8 cellular contexts compared by ENCODE assay signal in the genomic region with DNA sequence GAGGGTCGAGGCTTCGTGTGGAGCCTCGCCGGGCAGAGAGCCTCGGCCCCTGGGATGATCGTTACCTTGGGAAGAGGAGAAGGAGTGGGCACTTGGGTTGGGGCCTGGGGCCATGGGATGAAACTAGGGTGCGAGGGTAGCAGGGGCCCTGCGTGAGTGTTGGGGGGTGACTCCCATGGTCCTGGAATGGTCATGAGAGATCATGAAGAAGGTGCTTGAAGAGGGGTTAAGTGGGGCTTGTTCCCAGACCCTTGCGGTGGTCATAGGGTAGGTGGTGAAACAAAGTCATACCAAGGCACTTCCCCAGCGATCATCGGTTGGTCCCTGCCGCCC. TPM values are rescaled to one million over a fixed set of nuclear protein-coding genes. Genes with fewer than 3 reads are reported as not detected.
A peak's percentile ranks its signal among the peaks of the same experiment; 100 is the strongest.
DNase-seq lines count a peak whose midpoint lies in the region; FAIRE-seq and TF ChIP-seq lines count a peak whose summit lies in the region.

No MANE protein-coding gene starts in this region.

- no peak for DNase-seq in AG10803 (ENCODE audit: low read depth)
- DNase-seq in GM23248, result peak; percentile 33
- no peak for DNase-seq in right atrium auricular region (ENCODE audit: low spot score)
- DNase-seq in spleen, result no peak
- DNase-seq in activated CD4-positive, CD25-positive, alpha-beta regulatory T cell (lab: John Stamatoyannopoulos, UW), result no peak
- no peak for DNase-seq in frontal cortex (ENCODE audit: low spot score in 2 of 2)
- DNase-seq in WERI-Rb-1, result no peak

- intact Hi-C loops in spleen (cut with DNase I; ENCODE audit: low total_unique reads), result no loop called here

- H3K9me2 ChIP-seq in GM23248 (ENCODE audit: insufficient read depth), result no peaks in the 10 kb centered on the region

- 5 to 6% methylated on average over 12 of the region's 12 CpGs for WGBS in GM23248 (ENCODE audit: low coverage in 1 of 2, low lambda C conversion rate in 2 of 2, missing lambda C conversion rate in 2 of 2), 2 experiments
- 5 to 8% (median 7%) methylated on average over 12 of the region's 12 CpGs for WGBS in spleen, 5 donors

- H3K27me3 ChIP-seq in GM23248 (replicated peaks; ENCODE audit: insufficient read depth) (no peaks in the 10 kb centered on the region), right atrium auricular region (no peaks in the 10 kb centered on the region), spleen (replicated peaks in 1 of 7) (no peaks in the 10 kb centered on the region), WERI-Rb-1 (ENCODE audit: insufficient read depth, low read depth, severe bottlenecking) (no peaks in the 10 kb centered on the region)

- H3K4me1 ChIP-seq in GM23248 (ENCODE audit: insufficient read depth), result 0 out of 2 replicates have a peak, but pooled peaks cover 8% of the 10 kb centered on the region
- H3K4me1 ChIP-seq in right atrium auricular region, result peaks cover 0 to 36% of the 10 kb centered on the region in 2 donors
- peaks cover 18 to 47% (median 40%) of the 10 kb centered on the region in 6 donors for H3K4me1 ChIP-seq in spleen

- peak overlapping the region; percentile 87 for H3K9ac ChIP-seq in GM23248

- H3K4me2 ChIP-seq in GM23248 (ENCODE audit: unreplicated experiment), result peak overlapping the region; percentile 82

- no peak for TF ChIP-seq POLR2A in spleen (IDR thresholded peaks at IDR 0.05)

- peak overlapping the region; percentile 96 for H2AFZ ChIP-seq in GM23248

- in situ Hi-C loops in GM23248 (cut with MboI), result loop anchor here (25.0 kb wide), 1 partner anchor 244 kb away; a partner anchor contains a TSS

- TF ChIP-seq CTCF in AG10803 (conservative IDR thresholded peaks at IDR 0.05; ENCODE audit: low read length) (no peak), VCaP (conservative IDR thresholded peaks at IDR 0.05) (no peak), right atrium auricular region (IDR thresholded peaks at IDR 0.05) (no peak), spleen (IDR thresholded peaks at IDR 0.05 in 8 of 11, conservative IDR thresholded peaks at IDR 0.05 in 3 of 11) (no peak), WERI-Rb-1 (IDR thresholded peaks at IDR 0.05; ENCODE audit: low read depth, low read length) (no peak)

- H3F3A ChIP-seq in GM23248 (ENCODE audit: insufficient read depth), result no peaks in the 10 kb centered on the region

- H3K79me2 ChIP-seq in GM23248 (ENCODE audit: insufficient read depth), result peaks cover 56% of the 10 kb centered on the region

- no peak for FAIRE-seq in frontal cortex (lab: Jason Lieb, UNC)

- peak overlapping the region; percentile 90 for H3K4me3 ChIP-seq in AG10803 (ENCODE audit: low read length)
- peak overlapping the region; percentile 83 for H3K4me3 ChIP-seq in GM23248
- H3K4me3 ChIP-seq in right atrium auricular region, result peak overlapping the region; percentile 59 to 60
- peak overlapping the region; percentile 55 to 87 (median 62) for H3K4me3 ChIP-seq in spleen
- H3K4me3 ChIP-seq in WERI-Rb-1 (ENCODE audit: low read depth, low read length), result no peak overlapping the region

- H3K27ac ChIP-seq in GM23248 (peak overlapping the region; percentile 74), VCaP (peak overlapping the region; percentile 79), right atrium auricular region (peak overlapping the region; percentile 83 to 84), spleen (peak overlapping the region; percentile 68 to 92 (median 88)), WERI-Rb-1 (no peak overlapping the region)

- no peaks in the 10 kb centered on the region for H4K20me1 ChIP-seq in GM23248 (ENCODE audit: insufficient read depth)

- H3K9me3 ChIP-seq in GM23248 (ENCODE audit: low read depth), result no peaks in the 10 kb centered on the region
- H3K9me3 ChIP-seq in right atrium auricular region, result no peaks in the 10 kb centered on the region
- H3K9me3 ChIP-seq in spleen, result no peaks in the 10 kb centered on the region
- H3K9me3 ChIP-seq in WERI-Rb-1 (ENCODE audit: severe bottlenecking), result peaks cover 34% of the 10 kb centered on the region

- H3K36me3 ChIP-seq in GM23248 (ENCODE audit: low read depth), result no peaks in the 10 kb centered on the region
- H3K36me3 ChIP-seq in right atrium auricular region, result no peaks in the 10 kb centered on the region
- no peaks in the 10 kb centered on the region for H3K36me3 ChIP-seq in spleen
- no peaks in the 10 kb centered on the region for H3K36me3 ChIP-seq in WERI-Rb-1

RNA-seq across cellular contexts. Expression of a gene that starts 0.3 kb away (rescaled TPM):
- 28.0 and 29.5 TPM in 2 replicates for total RNA-seq in GM23248 (2014; rRNA removed; shearing (Covaris generic))
- polyA plus RNA-seq in GM23248 (2016; fragmentation: Nextera tagmentation; extraction: Ambion mirVana) (44.1 and 44.2 TPM in 2 replicates), spleen (100 to 1,000 TPM in 2 of 3 donors, 10 to 100 TPM in 1; 91.3 to 161 (median 145) TPM)
- total RNA-seq in right atrium auricular region (10 to 100 TPM; 13.8 to 18.6 TPM), spleen (10 to 100 TPM; 32.8 to 50.4 (median 40.8) TPM), frontal cortex (19.2 TPM)

RNA-seq across cellular contexts. Expression of a gene that starts 0.4 kb away (rescaled TPM):
- total RNA-seq in GM23248 (2014; rRNA removed; shearing (Covaris generic)), result 0.11 and 0.13 TPM in 2 replicates
- polyA plus RNA-seq in GM23248 (2016; fragmentation: Nextera tagmentation; extraction: Ambion mirVana), result 0.39 and 0.40 TPM in 2 replicates
- total RNA-seq in right atrium auricular region, result under 1 TPM; 0.26 to 0.86 TPM
- total RNA-seq in spleen, result under 1 TPM in 5 of 7 donors, not detected in 2; 0.10 to 0.79 (median 0.17) TPM
- polyA plus RNA-seq in spleen, result under 1 TPM; 0.04 to 0.08 (median 0.06) TPM
- 1.2 TPM for total RNA-seq in frontal cortex

RNA-seq across cellular contexts. Expression of a gene that starts 23.2 kb away (rescaled TPM):
- 23.5 and 28.4 TPM in 2 replicates for total RNA-seq in GM23248 (2014; rRNA removed; shearing (Covaris generic))
- polyA plus RNA-seq in GM23248 (2016; fragmentation: Nextera tagmentation; extraction: Ambion mirVana), result 40.6 and 42.6 TPM in 2 replicates
- total RNA-seq in right atrium auricular region, result 10 to 100 TPM; 27.5 to 34.3 TPM
- 10 to 100 TPM; 45.2 to 96.6 (median 88.3) TPM for total RNA-seq in spleen
- polyA plus RNA-seq in spleen, result 10 to 100 TPM; 37.7 to 67.4 (median 42.0) TPM
- total RNA-seq in frontal cortex, result 24.1 TPM

RNA-seq across cellular contexts. Expression of a gene that starts 24.9 kb away (rescaled TPM):
- total RNA-seq in GM23248 (2014; rRNA removed; shearing (Covaris generic)), result 67.7 and 72.6 TPM in 2 replicates
- 53.6 and 59.2 TPM in 2 replicates for polyA plus RNA-seq in GM23248 (2016; fragmentation: Nextera tagmentation; extraction: Ambion mirVana)
- total RNA-seq in right atrium auricular region, result 100 to 1,000 TPM in 1 of 2 donors, 10 to 100 TPM in 1; 79.1 to 124 TPM
- total RNA-seq in spleen, result 10 to 100 TPM; 11.4 to 60.8 (median 46.4) TPM
- 10 to 100 TPM; 23.7 to 26.6 (median 24.0) TPM for polyA plus RNA-seq in spleen
- total RNA-seq in frontal cortex, result 34.6 TPM

RNA-seq across cellular contexts. Expression of a gene that starts 45.2 kb away (rescaled TPM):
- 79.0 and 81.4 TPM in 2 replicates for total RNA-seq in GM23248 (2014; rRNA removed; shearing (Covaris generic))
- polyA plus RNA-seq in GM23248 (2016; fragmentation: Nextera tagmentation; extraction: Ambion mirVana) (121 and 125 TPM in 2 replicates), spleen (100 to 1,000 TPM in 2 of 3 donors, 10 to 100 TPM in 1; 70.1 to 128 (median 102) TPM)
- total RNA-seq in right atrium auricular region (10 to 100 TPM; 51.4 to 53.8 TPM), spleen (100 to 1,000 TPM; 106 to 139 (median 127) TPM), frontal cortex (137 TPM)
